Comparison of ENCODE assay signal across 28 cellular contexts in the genomic region with DNA sequence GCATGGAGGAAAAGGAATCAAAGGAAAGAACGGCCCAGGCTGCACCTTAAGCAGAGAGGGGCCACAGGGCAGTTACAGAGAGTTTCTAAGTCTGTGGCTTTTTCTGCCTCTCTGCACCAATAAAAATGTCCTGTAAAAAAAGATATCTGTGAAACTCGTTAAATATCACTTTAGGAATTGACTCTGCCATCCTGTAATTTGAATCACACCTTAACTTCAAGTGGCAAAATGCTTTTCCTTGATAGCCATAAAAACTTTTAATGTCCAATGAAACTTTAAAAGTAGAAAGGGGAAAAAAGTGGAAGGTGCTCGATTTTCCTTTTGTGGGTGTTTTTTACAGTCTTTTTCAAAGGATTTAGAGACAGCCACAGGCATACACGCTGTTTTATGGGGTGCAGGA.
"Had no signal": no experiment of that assay in that cellular context is flagged by ENCODE, and none has a peak within 500 bp of the region (broad histone marks: within the 10 kb centered on the region; RNA-seq: fewer than 3 reads in every experiment).

No MANE protein-coding gene starts in this region.

- H3K27ac Mint-ChIP-seq: stimulated activated effector memory CD8-positive, alpha-beta T cell treated with anti-CD3 and anti-CD28 coated beads, Interleukin-12 subunit alpha, Interleukin-12 subunit beta, amount 100 ng/mL, for 72 hours; stimulated activated memory B cell treated with anti-CD40 and anti-IgM and Interleukin-4, amounts not matched to agents 10 μg/mL and 1 μg/mL and 100 μg/mL, for 72 hours; stimulated activated naive B cell treated with anti-CD40 and anti-IgM and Interleukin-4, amounts not matched to agents 10 μg/mL and 1 μg/mL and 100 μg/mL, for 72 hours; stimulated activated naive CD8-positive, alpha-beta T cell treated with anti-CD3 and anti-CD28 coated beads, Interleukin-15, amount 100 ng/mL, for 72 hours; stimulated activated naive CD8-positive, alpha-beta T cell treated with anti-CD3 and anti-CD28 coated beads, Interleukin-15, Interleukin-2, amounts not matched to agents 100 ng/mL and 50 ng/mL, for 24 hours; type B pancreatic cell had no signal

- H3K27me3 ChIP-seq: stomach, testis, thyroid gland, tibial artery, tibial nerve, transverse colon, upper lobe of left lung, upper lobe of right lung, uterus, vagina had no signal

- H3K27ac ChIP-seq: stomach, suprapubic skin, testis, thoracic aorta, thyroid gland, tibial artery, tibial nerve, transverse colon, upper lobe of left lung, upper lobe of right lung, uterus, vagina had no signal

- H3K36me3 ChIP-seq: stomach, suprapubic skin, thoracic aorta, thyroid gland, tibial artery, tibial nerve, transverse colon, upper lobe of left lung, upper lobe of right lung, uterus, vagina had no signal

- H3K4me1 ChIP-seq: stomach, suprapubic skin, testis, thyroid gland, tibial artery, tibial nerve, transverse colon, upper lobe of left lung, upper lobe of right lung, uterus, vagina had no signal

- H3K4me3 ChIP-seq: stomach, suprapubic skin, testis, thoracic aorta, thyroid gland, tibial artery, tibial nerve, transverse colon, upper lobe of left lung, upper lobe of right lung, uterus, vagina had no signal

- ATAC-seq: stimulated activated effector memory CD8-positive, alpha-beta T cell treated with anti-CD3 and anti-CD28 coated beads, Interleukin-12 subunit alpha, Interleukin-12 subunit beta, amount 100 ng/mL, for 72 hours; stimulated activated memory B cell treated with anti-CD40 and anti-IgM and Interleukin-4, amounts not matched to agents 10 μg/mL and 1 μg/mL and 100 μg/mL, for 72 hours; stimulated activated naive B cell treated with anti-CD40 and anti-IgM and Interleukin-4, amounts not matched to agents 10 μg/mL and 1 μg/mL and 100 μg/mL, for 72 hours; stimulated activated naive CD8-positive, alpha-beta T cell treated with anti-CD3 and anti-CD28 coated beads, Interleukin-15, amount 100 ng/mL, for 72 hours; stimulated activated naive CD8-positive, alpha-beta T cell treated with anti-CD3 and anti-CD28 coated beads, Interleukin-15, Interleukin-2, amounts not matched to agents 100 U/mL and 50 U/mL, for 24 hours; upper lobe of right lung had no signal

- H3K4me3 Mint-ChIP-seq: stimulated activated effector memory CD8-positive, alpha-beta T cell treated with anti-CD3 and anti-CD28 coated beads, Interleukin-12 subunit alpha, Interleukin-12 subunit beta, amount 100 ng/mL, for 72 hours; stimulated activated memory B cell treated with anti-CD40 and anti-IgM and Interleukin-4, amounts not matched to agents 10 μg/mL and 1 μg/mL and 100 μg/mL, for 72 hours; stimulated activated naive B cell treated with anti-CD40 and anti-IgM and Interleukin-4, amounts not matched to agents 10 μg/mL and 1 μg/mL and 100 μg/mL, for 72 hours; stimulated activated naive CD8-positive, alpha-beta T cell treated with anti-CD3 and anti-CD28 coated beads, Interleukin-15, amount 100 ng/mL, for 72 hours; stimulated activated naive CD8-positive, alpha-beta T cell treated with anti-CD3 and anti-CD28 coated beads, Interleukin-15, Interleukin-2, amounts not matched to agents 100 ng/mL and 50 ng/mL, for 24 hours; type B pancreatic cell had no signal

- H3K9me3 Mint-ChIP-seq: stimulated activated memory B cell treated with anti-CD40 and anti-IgM and Interleukin-4, amounts not matched to agents 10 μg/mL and 1 μg/mL and 100 μg/mL, for 72 hours; stimulated activated naive B cell treated with anti-CD40 and anti-IgM and Interleukin-4, amounts not matched to agents 10 μg/mL and 1 μg/mL and 100 μg/mL, for 72 hours; stimulated activated naive CD8-positive, alpha-beta T cell treated with anti-CD3 and anti-CD28 coated beads, Interleukin-15, amount 100 ng/mL, for 72 hours; stimulated activated naive CD8-positive, alpha-beta T cell treated with anti-CD3 and anti-CD28 coated beads, Interleukin-15, Interleukin-2, amounts not matched to agents 100 ng/mL and 50 ng/mL, for 24 hours had no signal

- H3K36me3 Mint-ChIP-seq: stimulated activated effector memory CD8-positive, alpha-beta T cell treated with anti-CD3 and anti-CD28 coated beads, Interleukin-12 subunit alpha, Interleukin-12 subunit beta, amount 100 ng/mL, for 72 hours; stimulated activated memory B cell treated with anti-CD40 and anti-IgM and Interleukin-4, amounts not matched to agents 10 μg/mL and 1 μg/mL and 100 μg/mL, for 72 hours; stimulated activated naive B cell treated with anti-CD40 and anti-IgM and Interleukin-4, amounts not matched to agents 10 μg/mL and 1 μg/mL and 100 μg/mL, for 72 hours; type B pancreatic cell had no signal

- DNase-seq: stimulated activated CD4-positive, alpha-beta T cell treated with anti-CD3 and anti-CD28 coated beads, Interleukin-2, amount 100 ng/mL, for 48 hours; stimulated activated CD4-positive, alpha-beta T cell treated with anti-CD3 and anti-CD28 coated beads, Interleukin-4, amount 100 ng/mL, for 1 hour; stimulated activated CD4-positive, alpha-beta T cell treated with anti-CD3 and anti-CD28 coated beads, Interleukin-4, amount 100 ng/mL, for 24 hours; stimulated activated CD4-positive, alpha-beta T cell treated with anti-CD3 and anti-CD28 coated beads, Interleukin-4, amount 100 ng/mL, for 4 hours; stimulated activated CD8-positive, alpha-beta memory T cell treated with anti-CD3 and anti-CD28 coated beads, Interleukin-4, amount 100 ng/mL, for 48 hours; stimulated activated naive B cell treated with anti-CD40 and anti-IgM and Interleukin-4, amounts not matched to agents 10 μg/mL and 1 μg/mL and 100 μg/mL, for 72 hours; stimulated activated naive CD4-positive, alpha-beta T cell; stimulated activated naive CD4-positive, alpha-beta T cell treated with Interleukin-2 at 50 U/mL for 16 hours; stimulated activated naive CD8-positive, alpha-beta T cell treated with anti-CD3 and anti-CD28 coated beads, Interleukin-15, amount 100 ng/mL, for 72 hours; stimulated activated naive CD8-positive, alpha-beta T cell treated with anti-CD3 and anti-CD28 coated beads, Interleukin-15, Interleukin-2, amounts not matched to agents 100 U/mL and 50 U/mL, for 24 hours; stomach; substantia nigra; testis; thyroid gland; tibial artery; transverse colon; trophoblast cell; upper lobe of left lung; upper lobe of right lung; uterus had no signal

- H3K9me3 ChIP-seq: stomach, suprapubic skin, testis, thoracic aorta, thyroid gland, tibial artery, tibial nerve, transverse colon, upper lobe of left lung, upper lobe of right lung, uterus, vagina had no signal

- H3K4me1 Mint-ChIP-seq: stimulated activated effector memory CD8-positive, alpha-beta T cell treated with anti-CD3 and anti-CD28 coated beads, Interleukin-12 subunit alpha, Interleukin-12 subunit beta, amount 100 ng/mL, for 72 hours; stimulated activated memory B cell treated with anti-CD40 and anti-IgM and Interleukin-4, amounts not matched to agents 10 μg/mL and 1 μg/mL and 100 μg/mL, for 72 hours; stimulated activated naive B cell treated with anti-CD40 and anti-IgM and Interleukin-4, amounts not matched to agents 10 μg/mL and 1 μg/mL and 100 μg/mL, for 72 hours; stimulated activated naive CD8-positive, alpha-beta T cell treated with anti-CD3 and anti-CD28 coated beads, Interleukin-15, amount 100 ng/mL, for 72 hours had no signal

- H3K27me3 Mint-ChIP-seq: stimulated activated memory B cell treated with anti-CD40 and anti-IgM and Interleukin-4, amounts not matched to agents 10 μg/mL and 1 μg/mL and 100 μg/mL, for 72 hours; stimulated activated naive B cell treated with anti-CD40 and anti-IgM and Interleukin-4, amounts not matched to agents 10 μg/mL and 1 μg/mL and 100 μg/mL, for 72 hours; stimulated activated naive CD8-positive, alpha-beta T cell treated with anti-CD3 and anti-CD28 coated beads, Interleukin-15, Interleukin-2, amounts not matched to agents 100 ng/mL and 50 ng/mL, for 24 hours had no signal
